1 cellular context compared by ENCODE assay signal in the genomic region with DNA sequence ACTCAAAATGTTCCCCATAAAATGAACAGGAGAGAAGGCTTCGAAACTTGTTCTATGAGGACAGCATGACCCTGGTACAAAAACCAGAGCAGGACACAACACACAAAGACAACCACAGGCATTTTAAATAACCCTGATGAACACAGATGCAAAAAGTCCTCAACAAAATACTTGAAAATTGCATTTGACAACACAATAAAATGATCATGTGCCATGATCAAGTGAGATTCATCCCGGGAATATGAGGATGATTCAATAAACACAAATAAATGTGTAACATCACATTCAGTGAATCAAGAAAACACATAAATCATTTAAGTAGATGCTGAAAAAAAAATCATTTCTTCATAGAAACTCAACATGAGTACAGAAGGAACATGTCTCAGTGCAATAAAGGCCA.
TF ChIP-seq lines count a peak whose summit lies in the region.

No MANE protein-coding gene starts in this region.

TF ChIP-seq in A549, 52 proteins besides CTCF, POLR2A, EP300 and RAD21 (continued from another document):
- no peak for TF ChIP-seq ZFP36 (IDR thresholded peaks at IDR 0.05; ENCODE audit: borderline replicate concordance, partially characterized antibody)
TF ChIP-seq in A549: peak in this region for 0.
